8 cellular contexts compared by ENCODE assay signal in genomic region chr1:42456754-42457089, GRCh38.
A peak's percentile ranks its signal among the peaks of the same experiment; 100 is the strongest.
DNase-seq lines count a peak whose midpoint lies in the region; ATAC-seq and TF ChIP-seq lines count a peak whose summit lies in the region.

No MANE protein-coding gene starts in this region.

- H3K9ac ChIP-seq in subcutaneous abdominal adipose tissue (ENCODE audit: low read length in 5 of 5), result peak overlapping the region; percentile 68 to 96 (median 90)

- TF ChIP-seq CTCF in fibroblast of mammary gland (conservative IDR thresholded peaks at IDR 0.05; ENCODE audit: control insufficient read depth, insufficient read depth, low read depth, low read length) (no peak), nephron progenitor cell (IDR thresholded peaks at IDR 0.05) (no peak)

- peaks cover 12 to 31% (median 24%) of the 10 kb centered on the region in 5 donors for H3K36me3 ChIP-seq in subcutaneous abdominal adipose tissue (ENCODE audit: control insufficient read depth in 5 of 5, insufficient read depth in 5 of 5, low read length in 5 of 5)

- no peaks in the 10 kb centered on the region for H3K9me3 ChIP-seq in subcutaneous abdominal adipose tissue (ENCODE audit: control insufficient read depth in 5 of 5, low read length in 5 of 5)

- ATAC-seq in GM18870 (IDR thresholded peaks at IDR 0.05; ENCODE audit: unreplicated experiment) (peak; percentile 42), HG03103 (IDR thresholded peaks at IDR 0.05; ENCODE audit: low read depth, unreplicated experiment) (peak; percentile 53)

- H3K27me3 ChIP-seq in subcutaneous abdominal adipose tissue (ENCODE audit: control insufficient read depth in 5 of 5, insufficient read depth in 4 of 5, low read length in 5 of 5), result no peaks in the 10 kb centered on the region

- H3K4me3 Mint-ChIP-seq in nephron progenitor cell, result peak overlapping the region; percentile 86

- DNase-seq in AML-193 (lab: John Stamatoyannopoulos, UW) (peak; percentile 43 to 54), NCI-H526 (lab: John Stamatoyannopoulos, UW) (peak; percentile 60 to 91), activated T-cell treated with anti-CD3 and anti-CD28 coated beads for 4 hours (peak; percentile 25), fibroblast of mammary gland (ENCODE audit: low read depth) (peak; percentile 55), nephron progenitor cell (no peak)

- H3K4me1 ChIP-seq in subcutaneous abdominal adipose tissue (ENCODE audit: control insufficient read depth in 5 of 5, insufficient read depth in 5 of 5, low read length in 5 of 5), result peaks cover 8 to 22% (median 18%) of the 10 kb centered on the region in 5 donors

- H3K4me1 Mint-ChIP-seq in nephron progenitor cell, result peaks cover 23% of the 10 kb centered on the region

- H3K4me3 ChIP-seq in fibroblast of mammary gland (ENCODE audit: control insufficient read depth, low read depth, low read length), result peak overlapping the region; percentile 79
- peak overlapping the region; percentile 92 to 98 (median 97) for H3K4me3 ChIP-seq in subcutaneous abdominal adipose tissue (ENCODE audit: low read depth in 1 of 5, low read length in 5 of 5)

- peak overlapping the region; percentile 92 for H3K27ac ChIP-seq in subcutaneous abdominal adipose tissue (ENCODE audit: low read depth, low read length)

- no peaks in the 10 kb centered on the region for H3K9me3 Mint-ChIP-seq in nephron progenitor cell

- H3K27ac Mint-ChIP-seq in nephron progenitor cell, result peak overlapping the region; percentile 36

- no peaks in the 10 kb centered on the region for H3K27me3 Mint-ChIP-seq in nephron progenitor cell (ENCODE audit: low read depth, poor library complexity)

- peaks cover 29% of the 10 kb centered on the region for H3K36me3 Mint-ChIP-seq in nephron progenitor cell (ENCODE audit: low read depth)
